In the genomic region with DNA sequence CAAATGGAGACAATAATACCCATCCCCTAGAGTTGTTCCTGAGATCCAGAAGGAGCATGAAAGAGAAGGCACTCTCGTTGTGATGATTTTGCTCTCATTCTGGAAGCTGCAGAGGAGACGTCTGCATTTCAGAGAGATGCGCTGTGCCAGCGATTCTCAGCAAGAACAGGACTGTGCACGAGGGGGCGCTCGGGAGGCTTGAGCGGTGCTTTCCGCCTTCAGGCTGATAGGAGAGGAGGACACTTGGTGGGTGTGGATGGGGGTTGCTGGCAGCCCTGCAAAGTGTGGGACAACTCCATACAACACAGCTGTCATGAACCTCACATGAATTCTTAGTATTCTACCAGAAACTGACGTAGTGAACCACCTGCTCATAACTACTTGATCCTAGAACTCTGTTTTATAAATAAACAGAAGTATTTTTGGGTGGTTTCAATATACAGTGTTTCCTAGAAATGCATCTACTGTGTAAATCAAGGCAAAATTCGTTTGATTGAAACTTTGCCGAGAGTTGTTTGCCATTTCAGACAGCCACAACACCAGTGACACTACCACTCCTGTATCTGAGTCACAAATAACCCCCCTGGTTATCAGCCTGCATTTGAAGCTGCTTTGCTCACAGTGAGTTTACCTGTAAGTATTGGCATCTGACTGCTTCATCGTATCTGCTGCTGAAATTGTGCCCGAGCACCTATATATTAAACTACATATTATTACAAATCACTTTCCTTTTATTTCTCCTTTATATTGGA, we compare ENCODE assay signal across 9 cellular contexts. TPM values are rescaled to one million over a fixed set of nuclear protein-coding genes. Genes with fewer than 3 reads are reported as not detected.
A peak's percentile ranks its signal among the peaks of the same experiment; 100 is the strongest.
DNase-seq lines count a peak whose midpoint lies in the region; ATAC-seq and TF ChIP-seq lines count a peak whose summit lies in the region.
"Had no signal": no experiment of that assay in that cellular context is flagged by ENCODE, and none has a peak within 500 bp of the region (broad histone marks: within the 10 kb centered on the region; RNA-seq: fewer than 3 reads in every experiment).

No MANE protein-coding gene starts in this region.

- no peak overlapping the region for H3K27ac ChIP-seq in RWPE2 (ENCODE audit: poor library complexity, severe bottlenecking)
- no peak overlapping the region for H3K27ac ChIP-seq in osteoblast (ENCODE audit: low read depth, low read length)
- no peak overlapping the region for H3K27ac ChIP-seq in thoracic aorta
- H3K27ac ChIP-seq: KMS-11 had no signal

- H3K4me2 ChIP-seq in osteoblast (ENCODE audit: insufficient read depth, low read length) = no peak overlapping the region
- H3K4me2 ChIP-seq: KMS-11 had no signal

- no peaks in the 10 kb centered on the region for H3K4me1 ChIP-seq in Caco-2
- H3K4me1 ChIP-seq in RWPE2 (ENCODE audit: insufficient read depth, poor library complexity, severe bottlenecking) = no peaks in the 10 kb centered on the region
- no peaks in the 10 kb centered on the region for H3K4me1 ChIP-seq in osteoblast (ENCODE audit: insufficient read depth, low read length)
- no peaks in the 10 kb centered on the region for H3K4me1 ChIP-seq in thoracic aorta (ENCODE audit: control insufficient read depth in 1 of 2, low read depth in 2 of 2)

- TF ChIP-seq CTCF in Caco-2 (IDR thresholded peaks at IDR 0.05; ENCODE audit: insufficient read depth in 1 of 2, low read depth in 1 of 2, low read length in 1 of 2, severe bottlenecking in 1 of 2, unreplicated experiment in 1 of 2) = peak; percentile 78 to 91
- TF ChIP-seq CTCF in LNCAP (IDR thresholded peaks at IDR 0.05) = peak; percentile 88
- TF ChIP-seq CTCF in RWPE2 (IDR thresholded peaks at IDR 0.05; ENCODE audit: poor library complexity, severe bottlenecking) = peak; percentile 73
- peak; percentile 85 for TF ChIP-seq CTCF in osteoblast (IDR thresholded peaks at IDR 0.05; ENCODE audit: extremely low read depth, low read depth, low read length)
- peak; percentile 78 for TF ChIP-seq CTCF in thoracic aorta (IDR thresholded peaks at IDR 0.05)

- POLR2A ChIA-PET in Caco-2 (lab: Charles Lee) = no interaction called here

- CTCF ChIA-PET in Caco-2 (lab: Charles Lee) = interaction anchor here (1.5 to 2.6 kb wide), 5 partner anchors 93 to 217 kb away, joined by 4 to 10 read pairs (median 6); no protein-coding TSS in a partner anchor

- DNase-seq in Caco-2 (peak; percentile 76 to 85), RWPE2 (ENCODE audit: low spot score) (no peak), foreskin melanocyte (peak; percentile 36), osteoblast (ENCODE audit: insufficient read length, low spot score, missing footprints) (no peak), thoracic aorta (ENCODE audit: low spot score) (peak; percentile 15)
- DNase-seq in activated T-helper 9 cell treated with anti-CD3 and anti-CD28 coated beads, Interleukin-2, amount 50 U/mL, for 16 hours (ENCODE audit: low read depth) = peak; percentile 35

- H3K27ac Mint-ChIP-seq in Caco-2 (ENCODE audit: unreplicated experiment) = no peak overlapping the region

- no peaks in the 10 kb centered on the region for H3K9me3 Mint-ChIP-seq in Caco-2 (ENCODE audit: unreplicated experiment)

- no peaks in the 10 kb centered on the region for H3K4me1 Mint-ChIP-seq in Caco-2 (ENCODE audit: low read depth, unreplicated experiment)

- no peaks in the 10 kb centered on the region for H4K20me1 ChIP-seq in osteoblast (ENCODE audit: insufficient read depth, low read length)

- no peak overlapping the region for H2AFZ ChIP-seq in osteoblast (ENCODE audit: low read length)

- BruUV-seq in Caco-2 (replicated peaks; lab: Mats Ljungman, UMichigan) = no TSS peak

- H3K27me3 ChIP-seq in Caco-2 (replicated peaks; ENCODE audit: control insufficient read depth, insufficient read depth, low read length) = no peaks in the 10 kb centered on the region
- H3K27me3 ChIP-seq in RWPE2 (ENCODE audit: insufficient read depth, poor library complexity, severe bottlenecking) = no peaks in the 10 kb centered on the region
- H3K27me3 ChIP-seq in osteoblast (ENCODE audit: insufficient read depth, low read length) = peaks cover 13% of the 10 kb centered on the region
- no peaks in the 10 kb centered on the region for H3K27me3 ChIP-seq in thoracic aorta (replicated peaks; ENCODE audit: insufficient read depth)

- no peaks in the 10 kb centered on the region for H3K79me2 ChIP-seq in osteoblast (ENCODE audit: insufficient read depth, low read length)

- H3K36me3 Mint-ChIP-seq in Caco-2 (ENCODE audit: insufficient read depth, unreplicated experiment) = no peaks in the 10 kb centered on the region

- no peak overlapping the region for H3K4me3 Mint-ChIP-seq in Caco-2 (ENCODE audit: unreplicated experiment)

- no peaks in the 10 kb centered on the region for H3K27me3 Mint-ChIP-seq in Caco-2 (ENCODE audit: insufficient read depth, unreplicated experiment)

- peak; percentile 81 for ATAC-seq in GM21515 (IDR thresholded peaks at IDR 0.05; ENCODE audit: unreplicated experiment)
- peak; percentile 71; the same call in 1 of the 3 replicates for ATAC-seq in RWPE2 (ENCODE audit: low read depth)
- ATAC-seq in thoracic aorta (ENCODE audit: insufficient number of reproducible peaks, low FRiP score, low read depth) = peak; percentile 19

- H3K36me3 ChIP-seq in Caco-2 (ENCODE audit: control insufficient read depth, insufficient read depth, low read length) = no peaks in the 10 kb centered on the region
- no peaks in the 10 kb centered on the region for H3K36me3 ChIP-seq in RWPE2 (ENCODE audit: low read depth)
- no peaks in the 10 kb centered on the region for H3K36me3 ChIP-seq in osteoblast (ENCODE audit: insufficient read depth, low read length)
- H3K36me3 ChIP-seq in thoracic aorta = no peaks in the 10 kb centered on the region

- H3K4me3 ChIP-seq in Caco-2 (ENCODE audit: low read depth, low read length) = no peak overlapping the region
- no peak overlapping the region for H3K4me3 ChIP-seq in RWPE2 (ENCODE audit: severe bottlenecking)
- H3K4me3 ChIP-seq in osteoblast (ENCODE audit: insufficient read depth, low read length) = no peak overlapping the region
- H3K4me3 ChIP-seq in thoracic aorta = no peak overlapping the region

- 0 out of 2 replicates have a peak, but pooled peaks cover 2% of the 10 kb centered on the region for H3K9me3 ChIP-seq in Caco-2
- H3K9me3 ChIP-seq in RWPE2 (ENCODE audit: severe bottlenecking) = no peaks in the 10 kb centered on the region
- H3K9me3 ChIP-seq in osteoblast (ENCODE audit: low read depth, low read length) = no peaks in the 10 kb centered on the region
- no peaks in the 10 kb centered on the region for H3K9me3 ChIP-seq in thoracic aorta

- intact Hi-C loops in Caco-2 (cut with micrococcal nuclease; ENCODE audit: unreplicated experiment) = loop anchor here (1.0 to 5.0 kb wide), 3 partner anchors 61 to 181 kb away; no protein-coding TSS in a partner anchor

RNA-seq across cellular contexts. Expression of a gene that starts 39.5 kb away (rescaled TPM):
- total RNA-seq in Caco-2 (2022) (not detected in 2 replicates), osteoblast (not detected in 2 replicates), thoracic aorta (1 to 10 TPM in 1 of 2 donors, under 1 TPM in 1; 0.41 to 1.1 TPM)

Comparison
In these comparisons a context has a peak if more than half of its experiments do, and no peak if none do; other contexts are left out.
1. DNase-seq: peak in Caco-2 (2 of 2), activated T-helper 9 cell treated with anti-CD3 and anti-CD28 coated beads, Interleukin-2, amount 50 U/mL, for 16 hours (single experiment), foreskin melanocyte (single experiment) and thoracic aorta (single experiment); none in RWPE2 (single experiment) and osteoblast (single experiment).
2. ATAC-seq: peak in every context shown above with its lines; median percentile 81 in GM21515; 71 in RWPE2; 19 in thoracic aorta.
3. Peak in every context shown above with its lines, with median percentiles within 50 percentile points of each other: CTCF ChIP-seq.